ENCODE assay signal across 11 cellular contexts in the genomic region with DNA sequence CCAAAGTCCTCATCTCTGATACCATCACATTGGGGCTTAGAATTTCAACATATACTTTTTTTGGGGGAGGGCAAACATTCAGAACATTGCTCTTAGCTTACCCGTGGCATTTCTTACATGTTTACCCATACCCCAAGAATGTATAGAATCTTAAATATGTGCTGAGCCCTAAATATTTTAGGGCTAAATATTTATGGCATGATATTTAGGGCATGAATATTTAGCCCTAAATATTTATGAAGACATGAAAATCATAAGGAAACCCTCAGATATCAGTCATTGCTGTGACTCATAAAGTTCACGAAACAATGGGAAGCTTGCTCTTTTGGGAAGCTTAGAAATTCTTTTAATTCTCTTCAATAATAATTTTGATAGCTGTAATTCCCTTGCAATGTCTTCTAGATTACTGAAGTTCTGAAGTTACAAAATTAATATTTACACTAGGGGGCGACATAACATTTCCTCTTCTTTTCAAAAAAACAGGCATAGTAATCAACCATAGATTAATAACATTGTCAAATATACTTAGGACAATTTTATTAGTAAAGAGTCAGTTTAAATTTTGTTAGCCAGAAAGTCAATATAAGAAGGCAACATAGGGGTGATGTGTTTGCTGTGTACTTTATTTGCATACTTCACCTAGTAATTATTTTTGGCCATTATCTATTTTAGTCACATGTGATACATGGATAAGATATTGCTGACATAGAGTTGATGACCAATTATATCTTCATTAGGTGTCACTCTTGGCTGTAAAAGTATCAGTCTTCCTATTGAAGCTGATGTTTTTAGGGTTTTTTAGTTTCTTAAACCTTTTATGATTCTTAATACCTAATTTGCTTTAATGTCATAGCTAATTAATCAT. TPM values are rescaled to one million over a fixed set of nuclear protein-coding genes. Genes with fewer than 3 reads are reported as not detected.
DNase-seq lines count a peak whose midpoint lies in the region; ATAC-seq, FAIRE-seq and TF ChIP-seq lines count a peak whose summit lies in the region.
"Had no signal": no experiment of that assay in that cellular context is flagged by ENCODE, and none has a peak within 500 bp of the region (broad histone marks: within the 10 kb centered on the region; RNA-seq: fewer than 3 reads in every experiment).

No MANE protein-coding gene starts in this region.

- 22 to 27% methylated on average over 3 of the region's 3 CpGs for WGBS in pancreas, 2 donors
- 56 to 58% methylated on average over 3 of the region's 3 CpGs for WGBS in sigmoid colon, 2 donors

- no peak for FAIRE-seq in pancreas (lab: Jason Lieb, UNC)

- no peak overlapping the region for H3K4me3 ChIP-seq in choroid plexus epithelial cell (ENCODE audit: low read depth, low read length)
- no peak overlapping the region for H3K4me3 ChIP-seq in pancreas
- no peak overlapping the region for H3K4me3 ChIP-seq in sigmoid colon
- H3K4me3 ChIP-seq: BLaER1 had no signal

- no peaks in the 10 kb centered on the region for H3K4me1 ChIP-seq in pancreas
- no peaks in the 10 kb centered on the region for H3K4me1 ChIP-seq in sigmoid colon
- H3K4me1 ChIP-seq: BLaER1 had no signal

- ATAC-seq in pancreas (no peak), GM18498 (IDR thresholded peaks at IDR 0.05; ENCODE audit: unreplicated experiment) (no peak)
- ATAC-seq: activated T-cell treated with anti-CD3 and anti-CD28 coated beads, Interleukin-2, amount 50 U/mL, for 4 hours had no signal

- H3K27me3 ChIP-seq in pancreas = no peaks in the 10 kb centered on the region
- no peaks in the 10 kb centered on the region for H3K27me3 ChIP-seq in sigmoid colon
- H3K27me3 ChIP-seq: BLaER1 had no signal

- H3K36me3 ChIP-seq in pancreas = no peaks in the 10 kb centered on the region
- no peaks in the 10 kb centered on the region for H3K36me3 ChIP-seq in sigmoid colon
- H3K36me3 ChIP-seq: BLaER1 had no signal

- H3K9me3 ChIP-seq in pancreas (no peaks in the 10 kb centered on the region), sigmoid colon (no peaks in the 10 kb centered on the region)
- H3K9me3 ChIP-seq: BLaER1 had no signal

- DNase-seq in NCI-H2029 treated with DMSO at 0.1 percent for 48 hours (lab: John Stamatoyannopoulos, UW) (peak; percentile 2), NCI-H2029 (lab: John Stamatoyannopoulos, UW) (no peak), NCI-H1417 (lab: John Stamatoyannopoulos, UW) (peak in 2 of 3 experiments; percentile 27 to 65), choroid plexus epithelial cell (ENCODE audit: low read depth) (peak; percentile 56), pancreas (no peak), sigmoid colon (no peak), COLO668 (lab: John Stamatoyannopoulos, UW; ENCODE audit: unreplicated experiment) (no peak)
- DNase-seq: activated T-cell treated with anti-CD3 and anti-CD28 coated beads, Interleukin-2, amount 50 U/mL, for 4 hours had no signal

- no peak for TF ChIP-seq EP300 in sigmoid colon (IDR thresholded peaks at IDR 0.05)

- intact Hi-C loops in pancreas (cut with DNase I) = no loop called here
- intact Hi-C loops in sigmoid colon (cut with DNase I) = no loop called here

- H3K27ac ChIP-seq in pancreas = no peak overlapping the region
- no peak overlapping the region for H3K27ac ChIP-seq in sigmoid colon
- H3K27ac ChIP-seq: BLaER1, HL-60 had no signal

- peak; percentile 48 for TF ChIP-seq CTCF in choroid plexus epithelial cell (conservative IDR thresholded peaks at IDR 0.05; ENCODE audit: low read depth, low read length)
- peak in 3 of 4 donors; percentile 13 to 29 (median 27) for TF ChIP-seq CTCF in pancreas (IDR thresholded peaks at IDR 0.05)
- TF ChIP-seq CTCF in sigmoid colon (IDR thresholded peaks at IDR 0.05) = peak in 1 of 4 experiments; percentile 13

- no peak for TF ChIP-seq POLR2A in sigmoid colon (IDR thresholded peaks at IDR 0.05)

RNA-seq across cellular contexts. Expression of gene ZNF804A, which starts 13.1 kb away (rescaled TPM):
- under 1 TPM in 3 of 6 donors, not detected in 3; 0.09 to 0.25 (median 0.12) TPM for total RNA-seq in pancreas
- under 1 TPM in 1 of 2 donors, not detected in 1; 0.05 TPM for polyA plus RNA-seq in pancreas
- 1 to 10 TPM in 1 of 4 donors, under 1 TPM in 3; 0.14 to 1.1 (median 0.30) TPM for total RNA-seq in sigmoid colon
- under 1 TPM in 1 of 3 donors, not detected in 2; 0.31 TPM for polyA plus RNA-seq in sigmoid colon
- total RNA-seq: activated T-cell treated with anti-CD3 and anti-CD28 coated beads, Interleukin-2, amount 50 U/mL, for 4 hours had no signal

Comparison
In these comparisons a context has a peak if more than half of its experiments do, and no peak if none do; other contexts are left out.
1. DNase-seq: peak in NCI-H2029 treated with DMSO at 0.1 percent for 48 hours (single experiment), NCI-H1417 (2 of 3) and choroid plexus epithelial cell (single experiment); none in NCI-H2029 (single experiment), pancreas (0 of 6), sigmoid colon (single experiment) and COLO668 (single experiment).